Comparison of ENCODE assay signal across 25 cellular contexts in genomic region chr5:120545951-120546350, GRCh38.
DNase-seq lines count a peak whose midpoint lies in the region; ATAC-seq and TF ChIP-seq lines count a peak whose summit lies in the region.
"Had no signal": no experiment of that assay in that cellular context is flagged by ENCODE, and none has a peak within 500 bp of the region (broad histone marks: within the 10 kb centered on the region; RNA-seq: fewer than 3 reads in every experiment).

No MANE protein-coding gene starts in this region.

- H3K4me3 ChIP-seq in AG10803 (ENCODE audit: low read length) (no peak overlapping the region), IMR-90 (ENCODE audit: insufficient read depth, low read depth, low read length) (no peak overlapping the region)
- H3K4me3 ChIP-seq: GM12878, K562, SJCRH30 had no signal

- H3K9ac ChIP-seq in IMR-90 (ENCODE audit: low read depth, low read length), result no peak overlapping the region

- no peak overlapping the region for H2AFZ ChIP-seq in IMR-90 (replicated peaks; ENCODE audit: low read length, poor library complexity)

- H3K27ac Mint-ChIP-seq in osteocyte (ENCODE audit: unreplicated experiment), result peak overlapping the region; percentile 39
- H3K27ac Mint-ChIP-seq in activated naive CD8-positive, alpha-beta T cell treated with anti-CD3 and anti-CD28 coated beads for 36 hours, result no peak overlapping the region
- H3K27ac Mint-ChIP-seq: CD8-positive, alpha-beta T cell had no signal

- H2BK20ac ChIP-seq in IMR-90 (ENCODE audit: low read depth, low read length), result no peak overlapping the region

- H3K9me3 ChIP-seq in IMR-90 (ENCODE audit: control insufficient read depth, insufficient read depth, low read length), result no peaks in the 10 kb centered on the region
- H3K9me3 ChIP-seq: Caco-2, SJCRH30 had no signal

- peaks cover 2% of the 10 kb centered on the region for H3K36me3 Mint-ChIP-seq in osteocyte (ENCODE audit: unreplicated experiment)
- no peaks in the 10 kb centered on the region for H3K36me3 Mint-ChIP-seq in activated naive CD8-positive, alpha-beta T cell treated with anti-CD3 and anti-CD28 coated beads for 36 hours
- H3K36me3 Mint-ChIP-seq: CD8-positive, alpha-beta T cell had no signal

- no peak for TF ChIP-seq RAD21 in IMR-90 (IDR thresholded peaks at IDR 0.05; ENCODE audit: low read length)

- no peak overlapping the region for H4K91ac ChIP-seq in IMR-90 (ENCODE audit: insufficient read depth, low read depth, low read length)

- no peaks in the 10 kb centered on the region for H4K20me1 ChIP-seq in IMR-90 (ENCODE audit: insufficient read depth, low read length)

- TF ChIP-seq CTCF in AG10803 (conservative IDR thresholded peaks at IDR 0.05; ENCODE audit: low read length), result no peak
- TF ChIP-seq CTCF in IMR-90 (conservative IDR thresholded peaks at IDR 0.05; ENCODE audit: low read depth, low read length), result no peak
- TF ChIP-seq CTCF in osteocyte (IDR thresholded peaks at IDR 0.05), result no peak

- H3K36me3 ChIP-seq in IMR-90 (ENCODE audit: control insufficient read depth, insufficient read depth, low read length), result no peaks in the 10 kb centered on the region
- H3K36me3 ChIP-seq: SJCRH30 had no signal

- peaks cover 36 to 55% of the 10 kb centered on the region in 2 experiments for H3K79me1 ChIP-seq in IMR-90 (ENCODE audit: low read depth in 1 of 2, low read length in 2 of 2)

- no peak overlapping the region for H3K23ac ChIP-seq in IMR-90 (ENCODE audit: low read depth, low read length)

- no peaks in the 10 kb centered on the region; the same call in 1 of the 2 replicates for H3K9me1 ChIP-seq in IMR-90 (ENCODE audit: insufficient read depth, low read length)

- no peaks in the 10 kb centered on the region for H3K4me1 ChIP-seq in IMR-90 (ENCODE audit: control insufficient read depth, insufficient read depth, low read length)
- H3K4me1 ChIP-seq: Caco-2, SJCRH30 had no signal

- POLR2A ChIA-PET in IMR-90 (lab: Charles Lee; ENCODE audit: unreplicated experiment), result no interaction called here

- no peak overlapping the region for H3K56ac ChIP-seq in IMR-90 (ENCODE audit: extremely low read depth, insufficient read depth, low read length)

- no peak overlapping the region; a peak in 1 of 4 replicates for H4K8ac ChIP-seq in IMR-90 (ENCODE audit: low read depth in 2 of 2, low read length in 2 of 2)

- H2BK5ac ChIP-seq in IMR-90 (ENCODE audit: low read depth, low read length, poor library complexity, severe bottlenecking), result peak overlapping the region; percentile 18

- no peak for ATAC-seq in IMR-90 (ENCODE audit: low read depth)
- ATAC-seq in GM19452 (IDR thresholded peaks at IDR 0.05; ENCODE audit: unreplicated experiment), result no peak
- ATAC-seq: CD8-positive, alpha-beta T cell; GM12878; HepG2 had no signal

- no TSS peak for BruUV-seq in IMR-90 (replicated peaks; lab: Mats Ljungman, UMichigan)

- H3K27me3 ChIP-seq in IMR-90 (ENCODE audit: control insufficient read depth, insufficient read depth, low read length), result no peaks in the 10 kb centered on the region
- H3K27me3 ChIP-seq: SJCRH30 had no signal

- no peak for TF ChIP-seq POLR2A in IMR-90 (IDR thresholded peaks at IDR 0.05; ENCODE audit: low read depth, low read length)

- H2AK9ac ChIP-seq in IMR-90 (replicated peaks; ENCODE audit: low read depth, low read length, poor library complexity), result no peak overlapping the region

- H2BK15ac ChIP-seq in IMR-90 (ENCODE audit: low read depth, low read length), result no peak overlapping the region

- intact Hi-C loops in IMR-90 (cut with micrococcal nuclease), result no loop called here

- H3K4ac ChIP-seq in IMR-90 (ENCODE audit: low read depth, low read length), result no peak overlapping the region

- H2BK120ac ChIP-seq in IMR-90 (ENCODE audit: low read depth, low read length), result no peak overlapping the region

- peak; percentile 50 for DNase-seq in AG10803 (ENCODE audit: low read depth)
- peak; percentile 26 for DNase-seq in IMR-90
- DNase-seq in fibroblast of peridontal ligament (ENCODE audit: extremely low read depth), result peak; percentile 76
- DNase-seq in osteocyte (ENCODE audit: extremely low spot score, unreplicated experiment), result no peak
- no peak for DNase-seq in activated naive CD8-positive, alpha-beta T cell treated with anti-CD3 and anti-CD28 coated beads for 36 hours
- no peak for DNase-seq in activated naive CD4-positive, alpha-beta T cell treated with Interleukin-2 at 50 U/mL for 16 hours
- DNase-seq: Caco-2; CD8-positive, alpha-beta T cell; EL; GDM1; H7; Kasumi-1; NCI-H1092 treated with DMSO at 0.1 percent for 48 hours; NCI-H1436; NCI-H187; NCI-H2081 treated with DMSO at 0.1 percent for 48 hours; NCI-H446; NCI-H524 treated with DMSO at 0.1 percent for 48 hours; NCI-H774; SJCRH30 had no signal

- no peak overlapping the region for H4K5ac ChIP-seq in IMR-90 (ENCODE audit: low read depth, low read length)

- H3K27ac ChIP-seq in IMR-90 (ENCODE audit: insufficient read depth, low read length), result no peak overlapping the region
- H3K27ac ChIP-seq: C4-2B, SJCRH30 had no signal

- in situ Hi-C loops in IMR-90 (cut with MboI; ENCODE audit: low sequenced_read_pairs), result no loop called here

- H3K9me3 Mint-ChIP-seq in osteocyte (ENCODE audit: unreplicated experiment), result no peaks in the 10 kb centered on the region
- no peaks in the 10 kb centered on the region for H3K9me3 Mint-ChIP-seq in activated naive CD8-positive, alpha-beta T cell treated with anti-CD3 and anti-CD28 coated beads for 36 hours
- H3K9me3 Mint-ChIP-seq: CD8-positive, alpha-beta T cell had no signal

- no peaks in the 10 kb centered on the region for H3K27me3 Mint-ChIP-seq in osteocyte (ENCODE audit: unreplicated experiment)
- no peaks in the 10 kb centered on the region for H3K27me3 Mint-ChIP-seq in activated naive CD8-positive, alpha-beta T cell treated with anti-CD3 and anti-CD28 coated beads for 36 hours

- H3K18ac ChIP-seq in IMR-90 (ENCODE audit: low read depth, low read length), result no peak overlapping the region

- H3K4me1 Mint-ChIP-seq in osteocyte (ENCODE audit: unreplicated experiment), result peaks cover 43% of the 10 kb centered on the region
- no peaks in the 10 kb centered on the region for H3K4me1 Mint-ChIP-seq in activated naive CD8-positive, alpha-beta T cell treated with anti-CD3 and anti-CD28 coated beads for 36 hours

- H3K4me3 Mint-ChIP-seq in osteocyte (ENCODE audit: unreplicated experiment), result no peak overlapping the region
- H3K4me3 Mint-ChIP-seq in activated naive CD8-positive, alpha-beta T cell treated with anti-CD3 and anti-CD28 coated beads for 36 hours, result no peak overlapping the region
- H3K4me3 Mint-ChIP-seq: CD8-positive, alpha-beta T cell had no signal

- H3K4me2 ChIP-seq in IMR-90 (ENCODE audit: low read depth, low read length), result peak overlapping the region; percentile 39; the same call in 1 of the 2 replicates

- no peak overlapping the region for H3K14ac ChIP-seq in IMR-90 (replicated peaks; ENCODE audit: low read depth, low read length)

- CTCF ChIA-PET in IMR-90 (lab: Yijun Ruan, JAX), result no interaction called here

- no peak overlapping the region for H2AK5ac ChIP-seq in IMR-90 (ENCODE audit: low read depth, low read length)

- dilution Hi-C loops in IMR-90 (cut with HindIII; ENCODE audit: low sequenced_read_pairs, unreplicated experiment), result no loop called here

- WGBS in IMR-90 (ENCODE audit: extremely low coverage in 2 of 2, insufficient read length in 1 of 2), 2 experiments, result no CpG with 5 or more reads among the region's 3 CpGs

TF ChIP-seq in IMR-90, 13 proteins besides CTCF, POLR2A, EP300 and RAD21:
- TF ChIP-seq ELK1 (IDR thresholded peaks at IDR 0.05; ENCODE audit: borderline replicate concordance, low read depth, low read length), result no peak
- no peak for TF ChIP-seq BHLHE40 (IDR thresholded peaks at IDR 0.05; ENCODE audit: low read depth, low read length)
- no peak for TF ChIP-seq MAFK (IDR thresholded peaks at IDR 0.05; ENCODE audit: low read depth, low read length)
- TF ChIP-seq FOS (IDR thresholded peaks at IDR 0.05; ENCODE audit: low read depth, low read length), result no peak
- no peak for TF ChIP-seq MXI1 (IDR thresholded peaks at IDR 0.05; ENCODE audit: borderline replicate concordance, low read depth, low read length)
- TF ChIP-seq RFX5 (IDR thresholded peaks at IDR 0.05; ENCODE audit: low read depth, low read length), result no peak
- no peak for TF ChIP-seq MAZ (IDR thresholded peaks at IDR 0.05; ENCODE audit: borderline replicate concordance, low read depth, low read length)
- TF ChIP-seq RCOR1 (IDR thresholded peaks at IDR 0.05; ENCODE audit: insufficient replicate concordance, low read length), result no peak
- TF ChIP-seq SMC3 (IDR thresholded peaks at IDR 0.05; ENCODE audit: low read depth, low read length), result no peak
- TF ChIP-seq NFE2L2 (IDR thresholded peaks at IDR 0.05; ENCODE audit: low read depth, low read length), result no peak
- TF ChIP-seq USF2 (IDR thresholded peaks at IDR 0.05; ENCODE audit: low read depth, low read length), result no peak
- no peak for TF ChIP-seq CHD1 (IDR thresholded peaks at IDR 0.05; ENCODE audit: low read depth, low read length)
- no peak for TF ChIP-seq CEBPB (IDR thresholded peaks at IDR 0.05; ENCODE audit: low read depth, low read length)

Comparison
In these comparisons a context has a peak if more than half of its experiments do, and no peak if none do; other contexts are left out.
1. DNase-seq: peak in AG10803 (single experiment), IMR-90 (single experiment) and fibroblast of peridontal ligament (single experiment); none in osteocyte (single experiment), activated naive CD8-positive, alpha-beta T cell treated with anti-CD3 and anti-CD28 coated beads for 36 hours (single experiment) and activated naive CD4-positive, alpha-beta T cell treated with Interleukin-2 at 50 U/mL for 16 hours (single experiment).